In the genomic region with DNA sequence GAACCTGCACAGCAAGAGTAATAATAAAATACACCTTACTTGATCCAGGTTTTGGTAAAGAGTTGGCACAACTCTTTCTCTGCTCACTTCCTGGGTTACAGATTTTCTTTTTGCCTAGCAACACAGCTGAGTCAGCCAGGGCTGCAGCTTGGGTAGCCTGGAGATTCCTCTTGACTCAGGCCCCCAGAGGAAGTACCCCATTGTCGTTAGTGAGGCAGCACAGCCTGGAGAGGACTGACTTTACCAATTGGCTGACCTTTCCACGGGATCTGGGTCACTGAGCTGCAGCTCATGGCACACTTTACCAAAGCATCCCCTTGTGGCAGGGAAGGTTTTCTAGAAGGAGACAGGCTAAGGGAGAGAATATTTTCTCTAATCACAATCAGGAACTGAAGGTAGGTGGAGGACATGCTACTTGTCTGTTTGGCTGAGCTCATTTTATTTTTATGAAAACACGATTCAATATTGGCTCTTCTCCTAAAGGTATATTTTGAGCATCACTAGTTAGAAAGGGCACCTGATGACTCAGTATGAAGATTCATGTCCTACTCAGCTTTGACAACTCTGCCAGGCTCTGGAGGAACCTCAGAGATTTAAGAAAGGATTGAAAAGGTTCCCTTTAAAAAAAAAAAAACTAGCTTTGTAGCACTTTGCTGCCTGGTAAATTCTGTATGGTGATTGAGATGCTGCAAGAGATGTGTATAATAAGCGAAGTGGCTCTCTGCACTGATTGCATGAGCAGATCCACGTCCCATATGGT, we compare ENCODE assay signal across 14 cellular contexts.
DNase-seq lines count a peak whose midpoint lies in the region; TF ChIP-seq lines count a peak whose summit lies in the region.
"Had no signal": no experiment of that assay in that cellular context is flagged by ENCODE, and none has a peak within 500 bp of the region (broad histone marks: within the 10 kb centered on the region; RNA-seq: fewer than 3 reads in every experiment).

No MANE protein-coding gene starts in this region.

- H3K4me1 ChIP-seq in mammary epithelial cell (ENCODE audit: insufficient read depth, low read length): no peaks in the 10 kb centered on the region
- H3K4me1 ChIP-seq: lower lobe of right lung, SJSA1 had no signal

- H3K27me3 ChIP-seq in mammary epithelial cell (ENCODE audit: insufficient read depth, low read length): no peaks in the 10 kb centered on the region
- H3K27me3 ChIP-seq: SJSA1 had no signal

- dilution Hi-C loops in mammary epithelial cell (cut with HindIII; ENCODE audit: low sequenced_read_pairs): no loop called here

- 41% methylated on average over 5 of the region's 5 CpGs for WGBS in mammary epithelial cell (ENCODE audit: low coverage, missing lambda C conversion rate)

- no peaks in the 10 kb centered on the region for H4K20me1 ChIP-seq in mammary epithelial cell (ENCODE audit: insufficient read depth, low read length)

- no peaks in the 10 kb centered on the region for H3K4me1 Mint-ChIP-seq in MCF 10A (ENCODE audit: insufficient read depth, unreplicated experiment)
- H3K4me1 Mint-ChIP-seq: activated naive CD4-positive, alpha-beta T cell treated with anti-CD3 and anti-CD28 coated beads, Interleukin-2, amount 50 U/mL, for 24 hours had no signal

- H3K4me3 Mint-ChIP-seq in MCF 10A (ENCODE audit: unreplicated experiment): no peak overlapping the region
- H3K4me3 Mint-ChIP-seq: activated naive CD4-positive, alpha-beta T cell treated with anti-CD3 and anti-CD28 coated beads, Interleukin-2, amount 50 U/mL, for 24 hours had no signal

- no peak overlapping the region for H3K4me3 ChIP-seq in mammary epithelial cell (replicated peaks in 1 of 3; ENCODE audit: insufficient read depth in 1 of 3, low read depth in 2 of 3, low read length in 3 of 3)
- H3K4me3 ChIP-seq: lower lobe of right lung, SJSA1, skin epidermis had no signal

- intact Hi-C loops in mammary epithelial cell (cut with micrococcal nuclease): no loop called here
- intact Hi-C loops in MCF 10A (cut with micrococcal nuclease): no loop called here

- no peak overlapping the region for H2AFZ ChIP-seq in mammary epithelial cell (ENCODE audit: low read depth, low read length)

- H3K36me3 ChIP-seq in mammary epithelial cell (ENCODE audit: insufficient read depth, low read length): no peaks in the 10 kb centered on the region
- H3K36me3 ChIP-seq: lower lobe of right lung, SJSA1 had no signal

- POLR2A ChIA-PET in MCF 10A (lab: Yijun Ruan, JAX): no interaction called here

- CTCF ChIA-PET in mammary epithelial cell (lab: Charles Lee; ENCODE audit: low non-redundant PET) (no interaction called here), MCF 10A (lab: Yijun Ruan, JAX) (interaction anchor here (0.6 to 5.6 kb wide), 4 partner anchors 11 to 155 kb away, joined by 3 to 31 read pairs (median 3); no protein-coding TSS in a partner anchor)

- H3K9me3 Mint-ChIP-seq in MCF 10A (ENCODE audit: unreplicated experiment): no peaks in the 10 kb centered on the region
- H3K9me3 Mint-ChIP-seq: activated naive CD4-positive, alpha-beta T cell treated with anti-CD3 and anti-CD28 coated beads, Interleukin-2, amount 50 U/mL, for 24 hours had no signal

- no peak for TF ChIP-seq CTCF in mammary epithelial cell (conservative IDR thresholded peaks at IDR 0.05 in 1 of 2, IDR thresholded peaks at IDR 0.05 in 1 of 2; ENCODE audit: extremely low read depth in 1 of 2, insufficient read depth in 1 of 2, low read depth in 1 of 2, low read length in 2 of 2)
- TF ChIP-seq CTCF in MCF 10A (IDR thresholded peaks at IDR 0.05; ENCODE audit: unreplicated experiment): no peak

- H3K4me2 ChIP-seq in mammary epithelial cell (ENCODE audit: insufficient read depth, low read depth, low read length): no peak overlapping the region

- in situ Hi-C loops in mammary epithelial cell (cut with MboI; ENCODE audit: low sequenced_read_pairs in 2 of 2): no loop called here

- H3K27ac ChIP-seq in mammary epithelial cell (ENCODE audit: insufficient read depth, low read depth, low read length) (no peak overlapping the region), angular gyrus (ENCODE audit: low read depth, low read length) (peak overlapping the region; percentile 75)
- H3K27ac ChIP-seq: lower lobe of right lung, SJSA1, skin epidermis had no signal

- BruUV-seq in mammary epithelial cell (replicated peaks; lab: Mats Ljungman, UMichigan) (no TSS peak), MCF 10A (replicated peaks; lab: Mats Ljungman, UMichigan) (no TSS peak)

- H3K79me2 ChIP-seq in mammary epithelial cell (ENCODE audit: insufficient read depth, low read length): no peaks in the 10 kb centered on the region

- no peaks in the 10 kb centered on the region for H3K9me3 ChIP-seq in mammary epithelial cell (replicated peaks; ENCODE audit: insufficient read depth, low read length)
- H3K9me3 ChIP-seq: lower lobe of right lung, SJSA1 had no signal

- no peak overlapping the region for H3K27ac Mint-ChIP-seq in MCF 10A (ENCODE audit: low read depth, unreplicated experiment)
- H3K27ac Mint-ChIP-seq: activated naive CD4-positive, alpha-beta T cell treated with anti-CD3 and anti-CD28 coated beads, Interleukin-2, amount 50 U/mL, for 24 hours had no signal

- peak; percentile 20 for DNase-seq in mammary epithelial cell
- DNase-seq in MCF 10A (ENCODE audit: unreplicated experiment): no peak
- peak; percentile 55 for DNase-seq in islet precursor cell
- DNase-seq in NCI-H2081 (lab: John Stamatoyannopoulos, UW): no peak
- DNase-seq in CD1c-positive myeloid dendritic cell (ENCODE audit: extremely low spot score): no peak
- no peak for DNase-seq in DMS53 treated with DMSO at 0.1 percent for 48 hours (lab: John Stamatoyannopoulos, UW; ENCODE audit: unreplicated experiment)
- no peak for DNase-seq in DMS114 treated with DMSO at 0.1 percent for 48 hours (lab: John Stamatoyannopoulos, UW; ENCODE audit: unreplicated experiment)
- DNase-seq: Calu3, lower lobe of right lung, NCI-H2107 had no signal

- H3K9ac ChIP-seq in mammary epithelial cell (ENCODE audit: insufficient read depth, low read length): no peak overlapping the region

- H3K36me3 Mint-ChIP-seq in MCF 10A (ENCODE audit: insufficient read depth, unreplicated experiment): no peaks in the 10 kb centered on the region
- H3K36me3 Mint-ChIP-seq: activated naive CD4-positive, alpha-beta T cell treated with anti-CD3 and anti-CD28 coated beads, Interleukin-2, amount 50 U/mL, for 24 hours had no signal

- H3K27me3 Mint-ChIP-seq in MCF 10A (ENCODE audit: insufficient read depth, unreplicated experiment): peaks cover 44% of the 10 kb centered on the region

Comparison
In these comparisons a context has a peak if more than half of its experiments do, and no peak if none do; other contexts are left out.
1. DNase-seq: peak in mammary epithelial cell (single experiment) and islet precursor cell (single experiment); none in MCF 10A (single experiment), NCI-H2081 (0 of 2), CD1c-positive myeloid dendritic cell (single experiment), DMS53 treated with DMSO at 0.1 percent for 48 hours (single experiment) and DMS114 treated with DMSO at 0.1 percent for 48 hours (single experiment).